In genomic region chr17:82777778-82778375, GRCh38 we compare ENCODE assay signal across 8 cellular contexts. TPM values are rescaled to one million over a fixed set of nuclear protein-coding genes. Genes with fewer than 3 reads are reported as not detected.
DNase-seq lines count a peak whose midpoint lies in the region; ATAC-seq and TF ChIP-seq lines count a peak whose summit lies in the region.
"Not testable (repeated sequence)": the region's sequence is repeated elsewhere in the genome, so short reads cannot be mapped to it uniquely, and the experiment has no call there.

No MANE protein-coding gene starts in this region.

- not testable (repeated sequence) for BruUV-seq in PC-3 (replicated peaks; lab: Mats Ljungman, UMichigan)

- H2AFZ ChIP-seq in GM23338; PC-3 (ENCODE audit: low read length): not testable (repeated sequence)

- CTCF ChIA-PET in BJ (lab: Yijun Ruan, JAX), result interaction anchor here (2.7 kb wide), 1 partner anchor 110 kb away, joined by 9 read pairs; no protein-coding TSS in a partner anchor
- CTCF ChIA-PET in PC-3 (lab: Charles Lee); activated naive CD4-positive, alpha-beta T cell treated with anti-CD3 and anti-CD28 coated beads for 36 hours (lab: Charles Lee): not testable (repeated sequence)

- not testable (repeated sequence) for H3K9ac ChIP-seq in PC-3 (ENCODE audit: low read length); endodermal cell (ENCODE audit: extremely low read depth, low read length, poor library complexity, severe bottlenecking)

- not testable (repeated sequence) for H3K9me2 ChIP-seq in GM23338 (ENCODE audit: insufficient read depth); PC-3 (replicated peaks; ENCODE audit: low read length)

- not testable (repeated sequence) for H3K36me3 ChIP-seq in BJ (ENCODE audit: control insufficient read depth, insufficient read depth, low read length); upper lobe of right lung
- H3K36me3 ChIP-seq in GM23338 (ENCODE audit: insufficient read depth) (peaks cover 13% of the 10 kb centered on the region; the same call in 1 of the 2 replicates), PC-3 (ENCODE audit: low read depth, low read length) (peaks cover 12% of the 10 kb centered on the region), endodermal cell (ENCODE audit: control insufficient read depth, insufficient read depth, low read length) (peaks cover 33% of the 10 kb centered on the region), left ventricle myocardium inferior (peaks cover 11% of the 10 kb centered on the region)

- H3K27me3 ChIP-seq in BJ (ENCODE audit: control insufficient read depth, insufficient read depth, low read length); GM23338 (ENCODE audit: insufficient read depth); PC-3 (ENCODE audit: low read length); endodermal cell (ENCODE audit: control insufficient read depth, insufficient read depth, low read length, poor library complexity, severe bottlenecking); left ventricle myocardium inferior (ENCODE audit: low read depth); upper lobe of right lung: not testable (repeated sequence)

- not testable (repeated sequence) for H3K27ac ChIP-seq in GM23338 (ENCODE audit: low read depth); PC-3 (ENCODE audit: low read length); endodermal cell (ENCODE audit: low read depth, low read length); left ventricle myocardium inferior (replicated peaks); upper lobe of right lung

- H3K9me3 Mint-ChIP-seq in GM23338; activated naive CD4-positive, alpha-beta T cell treated with anti-CD3 and anti-CD28 coated beads for 36 hours; endodermal cell; osteocyte (ENCODE audit: unreplicated experiment): not testable (repeated sequence)

- H3K9me3 ChIP-seq in PC-3 (ENCODE audit: low read length); endodermal cell (ENCODE audit: control insufficient read depth, low read length); left ventricle myocardium inferior (replicated peaks); upper lobe of right lung: not testable (repeated sequence)

- ATAC-seq in GM23338, PC-3, upper lobe of right lung: not testable (repeated sequence)

- intact Hi-C loops in PC-3 (cut with micrococcal nuclease); activated naive CD4-positive, alpha-beta T cell treated with anti-CD3 and anti-CD28 coated beads for 36 hours (cut with micrococcal nuclease); left ventricle myocardium inferior (cut with micrococcal nuclease); upper lobe of right lung (cut with DNase I): not testable (repeated sequence)

- not testable (repeated sequence) for H3K4me3 Mint-ChIP-seq in GM23338; activated naive CD4-positive, alpha-beta T cell treated with anti-CD3 and anti-CD28 coated beads for 36 hours; endodermal cell; osteocyte (ENCODE audit: unreplicated experiment)

- TF ChIP-seq CTCF in BJ (IDR thresholded peaks at IDR 0.05; ENCODE audit: insufficient read depth, low read depth, low read length) (peak; percentile 21; the same call in 1 of the 2 replicates), GM23338 (conservative IDR thresholded peaks at IDR 0.05; ENCODE audit: low read depth in 2 of 2) (peak; percentile 36 to 44), PC-3 (conservative IDR thresholded peaks at IDR 0.05; ENCODE audit: low read depth, low read length) (peak; percentile 23; the same call in 1 of the 2 replicates), endodermal cell (conservative IDR thresholded peaks at IDR 0.05) (peak; percentile 67), left ventricle myocardium inferior (IDR thresholded peaks at IDR 0.05; ENCODE audit: borderline replicate concordance) (peak; percentile 58), osteocyte (IDR thresholded peaks at IDR 0.05) (peak; percentile 54), upper lobe of right lung (IDR thresholded peaks at IDR 0.05) (peak; percentile 42)

- H3K4me3 ChIP-seq in BJ (ENCODE audit: low read depth, low read length); GM23338; PC-3 (ENCODE audit: low read length); endodermal cell (ENCODE audit: low read length); left ventricle myocardium inferior; upper lobe of right lung: not testable (repeated sequence)

- not testable (repeated sequence) for H3K4me1 Mint-ChIP-seq in GM23338; activated naive CD4-positive, alpha-beta T cell treated with anti-CD3 and anti-CD28 coated beads for 36 hours (ENCODE audit: low read depth); endodermal cell; osteocyte (ENCODE audit: unreplicated experiment)

- DNase-seq in BJ (ENCODE audit: low read depth); GM23338 (ENCODE audit: low spot score); PC-3; endodermal cell; left ventricle myocardium inferior; osteocyte (ENCODE audit: extremely low spot score, unreplicated experiment); upper lobe of right lung: not testable (repeated sequence)
- peak; percentile 47 for DNase-seq in activated naive CD4-positive, alpha-beta T cell treated with anti-CD3 and anti-CD28 coated beads for 36 hours

- WGBS in endodermal cell (ENCODE audit: insufficient coverage in 1 of 2, insufficient read length in 1 of 2), 2 experiments, result 90 to 100% methylated on average over 3 to 18 of the region's 21 CpGs

- peaks cover 53% of the 10 kb centered on the region for H3K36me3 Mint-ChIP-seq in GM23338 (ENCODE audit: low read depth)
- not testable (repeated sequence) for H3K36me3 Mint-ChIP-seq in activated naive CD4-positive, alpha-beta T cell treated with anti-CD3 and anti-CD28 coated beads for 36 hours (ENCODE audit: low read depth); osteocyte (ENCODE audit: unreplicated experiment)
- peaks cover 43% of the 10 kb centered on the region for H3K36me3 Mint-ChIP-seq in endodermal cell (ENCODE audit: low read depth)

- H3K4me2 ChIP-seq in GM23338; PC-3 (ENCODE audit: low read length): not testable (repeated sequence)

- peaks cover 32% of the 10 kb centered on the region for H3K79me2 ChIP-seq in GM23338 (replicated peaks; ENCODE audit: insufficient read depth)
- not testable (repeated sequence) for H3K79me2 ChIP-seq in PC-3 (ENCODE audit: low read length)

- not testable (repeated sequence) for H3K27ac Mint-ChIP-seq in GM23338; activated naive CD4-positive, alpha-beta T cell treated with anti-CD3 and anti-CD28 coated beads for 36 hours; endodermal cell; osteocyte (ENCODE audit: unreplicated experiment)

- H3K4me1 ChIP-seq in GM23338 (ENCODE audit: insufficient read depth); PC-3 (ENCODE audit: insufficient read depth, low read length); endodermal cell (ENCODE audit: control insufficient read depth, insufficient read depth, low read length): not testable (repeated sequence)
- H3K4me1 ChIP-seq in left ventricle myocardium inferior (peaks cover 16% of the 10 kb centered on the region), upper lobe of right lung (peaks cover 12% of the 10 kb centered on the region)

- POLR2A ChIA-PET in BJ (lab: Charles Lee), result not testable (repeated sequence)
- POLR2A ChIA-PET in PC-3 (lab: Charles Lee; ENCODE audit: unreplicated experiment), result interaction anchor here (0.6 kb wide), 1 partner anchor 429 kb away, joined by 6 read pairs; no protein-coding TSS in a partner anchor

- H3K27me3 Mint-ChIP-seq in GM23338 (ENCODE audit: insufficient read depth, low read depth, poor library complexity), result peaks cover 14% of the 10 kb centered on the region
- not testable (repeated sequence) for H3K27me3 Mint-ChIP-seq in activated naive CD4-positive, alpha-beta T cell treated with anti-CD3 and anti-CD28 coated beads for 36 hours (ENCODE audit: low read depth); endodermal cell (ENCODE audit: insufficient read depth); osteocyte (ENCODE audit: unreplicated experiment)

- peaks cover 25% of the 10 kb centered on the region for H4K20me1 ChIP-seq in GM23338 (replicated peaks; ENCODE audit: insufficient read depth)
- H4K20me1 ChIP-seq in PC-3 (ENCODE audit: low read length), result not testable (repeated sequence)

- not testable (repeated sequence) for H3F3A ChIP-seq in GM23338 (replicated peaks; ENCODE audit: low read depth); PC-3 (ENCODE audit: low read length, unreplicated experiment)

RNA-seq across cellular contexts. Expression of gene TBCD, which starts 26.0 kb away (rescaled TPM):
- polyA plus RNA-seq in BJ (2011; rRNA removed), result 18.4 and 38.6 TPM in 2 replicates
- polyA minus RNA-seq in BJ (2011; rRNA and poly(A)+ RNA removed), result 27.3 and 31.0 TPM in 2 replicates
- total RNA-seq in GM23338 (2014; rRNA removed; shearing (Covaris generic)), result 116 and 122 TPM in 2 replicates
- 72.4 and 75.0 TPM in 2 replicates for polyA plus RNA-seq in GM23338 (2016; fragmentation: Nextera tagmentation; extraction: Ambion mirVana)
- 29.6 and 52.5 TPM in 2 replicates for total RNA-seq in PC-3 (2014; rRNA removed)
- total RNA-seq in activated naive CD4-positive, alpha-beta T cell treated with anti-CD3 and anti-CD28 coated beads for 36 hours, result 10 to 100 TPM; 71.8 to 75.3 TPM
- total RNA-seq in endodermal cell, result 100 to 1,000 TPM; 107 TPM
- 107 TPM for polyA plus RNA-seq in endodermal cell (2013, experiment 1 of 2)
- 106 TPM for polyA plus RNA-seq in endodermal cell (2013, experiment 2 of 2)
- total RNA-seq in left ventricle myocardium inferior, result 48.0 TPM
- total RNA-seq in osteocyte, result 74.0 and 75.7 TPM in 2 replicates
- total RNA-seq in upper lobe of right lung, result 84.5 TPM

RNA-seq across cellular contexts. Expression of gene FN3K, which starts 42.5 kb away (rescaled TPM):
- 1.1 and 1.2 TPM in 2 replicates for polyA plus RNA-seq in BJ (2011; rRNA removed)
- polyA minus RNA-seq in BJ (2011; rRNA and poly(A)+ RNA removed), result 1.5 and 2.0 TPM in 2 replicates
- 11.0 and 12.9 TPM in 2 replicates for total RNA-seq in GM23338 (2014; rRNA removed; shearing (Covaris generic))
- 5.3 TPM in 2 replicates for polyA plus RNA-seq in GM23338 (2016; fragmentation: Nextera tagmentation; extraction: Ambion mirVana)
- total RNA-seq in PC-3 (2014; rRNA removed), result 8.4 and 14.7 TPM in 2 replicates
- 1 to 10 TPM; 1.3 to 1.8 TPM for total RNA-seq in activated naive CD4-positive, alpha-beta T cell treated with anti-CD3 and anti-CD28 coated beads for 36 hours
- 10 to 100 TPM; 24.7 to 35.6 TPM for total RNA-seq in endodermal cell
- polyA plus RNA-seq in endodermal cell (2013, experiment 1 of 2), result 17.1 TPM
- polyA plus RNA-seq in endodermal cell (2013, experiment 2 of 2), result 17.1 TPM
- total RNA-seq in left ventricle myocardium inferior, result 79.1 TPM
- total RNA-seq in osteocyte, result 22.9 and 25.2 TPM in 2 replicates
- 27.4 TPM for total RNA-seq in upper lobe of right lung
